18 cellular contexts compared by ENCODE assay signal in genomic region chr5:154862766-154863165, GRCh38. TPM values are rescaled to one million over a fixed set of nuclear protein-coding genes. Genes with fewer than 3 reads are reported as not detected.
DNase-seq lines count a peak whose midpoint lies in the region; FAIRE-seq and TF ChIP-seq lines count a peak whose summit lies in the region.
"Had no signal": no experiment of that assay in that cellular context is flagged by ENCODE, and none has a peak within 500 bp of the region (broad histone marks: within the 10 kb centered on the region; RNA-seq: fewer than 3 reads in every experiment).

No MANE protein-coding gene starts in this region.

- peaks cover 69% of the 10 kb centered on the region for H3K36me3 Mint-ChIP-seq in activated CD4-positive, alpha-beta T cell treated with anti-CD3 and anti-CD28 coated beads, Interleukin-2, amount 10 ng/mL, durations not matched to agents 7 days and 5 days (ENCODE audit: low read depth)
- H3K36me3 Mint-ChIP-seq in astrocyte (ENCODE audit: low read depth, unreplicated experiment) (peaks cover 11% of the 10 kb centered on the region), osteocyte (ENCODE audit: unreplicated experiment) (peaks cover 37% of the 10 kb centered on the region)

- no peak for DNase-seq in activated CD4-positive, alpha-beta T cell treated with anti-CD3 and anti-CD28 coated beads, Interleukin-2, amount 10 ng/mL, durations not matched to agents 7 days and 5 days
- no peak for DNase-seq in activated CD4-positive, alpha-beta T cell treated with anti-CD3 and anti-CD28 coated beads for 48 hours
- DNase-seq in NOMO-1 treated with DMSO at 0.1 percent for 48 hours (lab: John Stamatoyannopoulos, UW; ENCODE audit: unreplicated experiment) (peak; percentile 33), astrocyte (ENCODE audit: low read depth) (peak; percentile 57), osteocyte (ENCODE audit: extremely low spot score, unreplicated experiment) (no peak), NCI-H2107 (lab: John Stamatoyannopoulos, UW) (no peak), HT-29 (ENCODE audit: low spot score) (no peak), NCI-H2107 treated with DMSO at 0.1 percent for 48 hours (lab: John Stamatoyannopoulos, UW; ENCODE audit: unreplicated experiment) (no peak)
- DNase-seq: activated T-cell treated with anti-CD3 and anti-CD28 coated beads for 4 hours, DMS53, hippocampal formation, NCI-H1417, NCI-H510A treated with DMSO at 0.1 percent for 48 hours, pancreas had no signal

- H3K27ac ChIP-seq in astrocyte (ENCODE audit: low read depth, low read length), result no peak overlapping the region
- H3K27ac ChIP-seq: cardiac muscle cell, pancreas had no signal

- H4K20me1 ChIP-seq in astrocyte (ENCODE audit: insufficient read depth, low read length), result peaks cover 76% of the 10 kb centered on the region

- peaks cover 12% of the 10 kb centered on the region for H3K36me3 ChIP-seq in astrocyte (ENCODE audit: insufficient read depth, low read length)

- peaks cover 51% of the 10 kb centered on the region for H3K4me1 Mint-ChIP-seq in activated CD4-positive, alpha-beta T cell treated with anti-CD3 and anti-CD28 coated beads, Interleukin-2, amount 10 ng/mL, durations not matched to agents 7 days and 5 days
- peaks cover 20% of the 10 kb centered on the region for H3K4me1 Mint-ChIP-seq in astrocyte (ENCODE audit: low read depth, unreplicated experiment)
- peaks cover 53% of the 10 kb centered on the region for H3K4me1 Mint-ChIP-seq in osteocyte (ENCODE audit: unreplicated experiment)

- no peak for TF ChIP-seq CTCF in astrocyte (IDR thresholded peaks at IDR 0.05; ENCODE audit: insufficient read depth, low read depth, low read length)
- TF ChIP-seq CTCF in osteocyte (IDR thresholded peaks at IDR 0.05), result no peak

- no peak overlapping the region for H3K9ac ChIP-seq in astrocyte (ENCODE audit: low read length)

- FAIRE-seq in astrocyte (lab: Jason Lieb, UNC), result no peak
- FAIRE-seq: HTR-8/SVneo, pancreas had no signal

- H3K9me3 Mint-ChIP-seq in activated CD4-positive, alpha-beta T cell treated with anti-CD3 and anti-CD28 coated beads, Interleukin-2, amount 10 ng/mL, durations not matched to agents 7 days and 5 days, result no peaks in the 10 kb centered on the region
- H3K9me3 Mint-ChIP-seq in astrocyte (ENCODE audit: unreplicated experiment) (no peaks in the 10 kb centered on the region), osteocyte (ENCODE audit: unreplicated experiment) (no peaks in the 10 kb centered on the region)

- peak overlapping the region; percentile 9 for H3K4me3 Mint-ChIP-seq in activated CD4-positive, alpha-beta T cell treated with anti-CD3 and anti-CD28 coated beads, Interleukin-2, amount 10 ng/mL, durations not matched to agents 7 days and 5 days
- peak overlapping the region; percentile 6 for H3K4me3 Mint-ChIP-seq in astrocyte (ENCODE audit: unreplicated experiment)
- no peak overlapping the region for H3K4me3 Mint-ChIP-seq in osteocyte (ENCODE audit: unreplicated experiment)

- no peak overlapping the region for H2AFZ ChIP-seq in astrocyte (ENCODE audit: low read depth, low read length)

- H3K4me3 ChIP-seq in astrocyte (ENCODE audit: insufficient read depth, low read depth, low read length), result no peak overlapping the region
- H3K4me3 ChIP-seq: cardiac muscle cell, HAP-1, pancreas had no signal

- H3K27ac Mint-ChIP-seq in activated CD4-positive, alpha-beta T cell treated with anti-CD3 and anti-CD28 coated beads, Interleukin-2, amount 10 ng/mL, durations not matched to agents 7 days and 5 days, result peak overlapping the region; percentile 16
- H3K27ac Mint-ChIP-seq in astrocyte (ENCODE audit: unreplicated experiment), result no peak overlapping the region
- peak overlapping the region; percentile 24 for H3K27ac Mint-ChIP-seq in osteocyte (ENCODE audit: unreplicated experiment)

- H3K27me3 Mint-ChIP-seq in activated CD4-positive, alpha-beta T cell treated with anti-CD3 and anti-CD28 coated beads, Interleukin-2, amount 10 ng/mL, durations not matched to agents 7 days and 5 days, result no peaks in the 10 kb centered on the region
- H3K27me3 Mint-ChIP-seq in astrocyte (ENCODE audit: low read depth, unreplicated experiment), result no peaks in the 10 kb centered on the region
- no peaks in the 10 kb centered on the region for H3K27me3 Mint-ChIP-seq in osteocyte (ENCODE audit: unreplicated experiment)

- no peaks in the 10 kb centered on the region for H3K9me3 ChIP-seq in astrocyte (ENCODE audit: insufficient read depth, low read depth, low read length)
- H3K9me3 ChIP-seq: HAP-1, pancreas had no signal

- H3K79me2 ChIP-seq in astrocyte (ENCODE audit: insufficient read depth, low read length), result peaks cover 78% of the 10 kb centered on the region

- POLR2A ChIA-PET in activated CD4-positive, alpha-beta T cell treated with anti-CD3 and anti-CD28 coated beads, Interleukin-2, amount 10 ng/mL, durations not matched to agents 7 days and 5 days (lab: Charles Lee), result no interaction called here

- peaks cover 14% of the 10 kb centered on the region for H3K4me1 ChIP-seq in astrocyte (ENCODE audit: insufficient read depth, low read length)

- CTCF ChIA-PET in activated CD4-positive, alpha-beta T cell treated with anti-CD3 and anti-CD28 coated beads, Interleukin-2, amount 10 ng/mL, durations not matched to agents 7 days and 5 days (lab: Charles Lee), result interaction anchor here (1.5 to 1.7 kb wide), 2 partner anchors 14 to 18 kb away, joined by 4 read pairs; no protein-coding TSS in a partner anchor

- H3K4me2 ChIP-seq in astrocyte (ENCODE audit: low read length), result no peak overlapping the region

- H3K27me3 ChIP-seq in astrocyte (ENCODE audit: insufficient read depth, low read length), result no peaks in the 10 kb centered on the region
- H3K27me3 ChIP-seq: cardiac muscle cell, pancreas had no signal

RNA-seq across cellular contexts. Expression of gene CNOT8, which starts 4.3 kb away (rescaled TPM):
- total RNA-seq in activated CD4-positive, alpha-beta T cell treated with anti-CD3 and anti-CD28 coated beads, Interleukin-2, amount 10 ng/mL, durations not matched to agents 7 days and 5 days, result 10 to 100 TPM; 78.7 to 84.7 TPM
- 40.1 and 45.6 TPM in 2 replicates for total RNA-seq in astrocyte
- 49.2 and 61.1 TPM in 2 replicates for total RNA-seq in osteocyte
- total RNA-seq in HT-29 (2014; rRNA removed; shearing (Covaris generic)), result 40.7 and 42.9 TPM in 2 replicates

RNA-seq across cellular contexts. Expression of gene FAXDC2, which starts 12.4 kb away (rescaled TPM):
- not detected for total RNA-seq in activated CD4-positive, alpha-beta T cell treated with anti-CD3 and anti-CD28 coated beads, Interleukin-2, amount 10 ng/mL, durations not matched to agents 7 days and 5 days
- total RNA-seq in astrocyte (3.6 and 3.7 TPM in 2 replicates), osteocyte (23.7 and 25.7 TPM in 2 replicates)
- total RNA-seq in HT-29 (2014; rRNA removed; shearing (Covaris generic)), result 3.5 and 3.6 TPM in 2 replicates
- total RNA-seq: A673 had no signal

Comparison
In these comparisons a context has a peak if more than half of its experiments do, and no peak if none do; other contexts are left out.
1. DNase-seq: peak in NOMO-1 treated with DMSO at 0.1 percent for 48 hours (single experiment) and astrocyte (single experiment); none in activated CD4-positive, alpha-beta T cell treated with anti-CD3 and anti-CD28 coated beads, Interleukin-2, amount 10 ng/mL, durations not matched to agents 7 days and 5 days (single experiment), activated CD4-positive, alpha-beta T cell treated with anti-CD3 and anti-CD28 coated beads for 48 hours (single experiment), osteocyte (single experiment), NCI-H2107 (single experiment), HT-29 (single experiment) and NCI-H2107 treated with DMSO at 0.1 percent for 48 hours (single experiment).